ENCODE assay signal across 35 cellular contexts in the genomic region with DNA sequence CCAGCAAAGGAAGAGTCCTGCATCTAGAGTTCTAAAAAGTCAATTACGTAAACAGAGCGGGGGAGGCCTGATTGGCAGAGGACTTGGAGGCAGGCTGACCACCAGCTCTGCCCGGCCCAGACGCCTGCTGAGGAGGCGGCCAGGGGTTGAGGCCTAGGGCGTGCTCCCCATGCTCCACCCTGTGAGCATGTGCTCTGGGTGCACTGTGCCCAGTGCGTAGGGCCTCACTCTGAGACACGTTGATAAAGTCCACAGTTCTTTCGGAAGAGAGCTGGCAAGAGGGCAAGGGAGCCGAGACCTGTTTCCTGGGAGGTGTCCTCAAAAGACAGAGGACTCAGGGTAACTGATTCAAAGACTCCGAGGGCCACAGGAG. TPM values are rescaled to one million over a fixed set of nuclear protein-coding genes. Genes with fewer than 3 reads are reported as not detected.
"Had no signal": no experiment of that assay in that cellular context is flagged by ENCODE, and none has a peak within 500 bp of the region (broad histone marks: within the 10 kb centered on the region; RNA-seq: fewer than 3 reads in every experiment).

No MANE protein-coding gene starts in this region.

- H3K27ac ChIP-seq: adrenal gland, body of pancreas, brain microvascular endothelial cell, breast epithelium, cardiac muscle cell, VCaP had no signal

- H3K4me3 ChIP-seq: adrenal gland, body of pancreas, breast epithelium, cardiac muscle cell had no signal

- H3K9me3 ChIP-seq: adrenal gland, body of pancreas, breast epithelium had no signal

- H3K27me3 ChIP-seq: adrenal gland, body of pancreas, brain microvascular endothelial cell, breast epithelium had no signal

- DNase-seq: activated B cell treated with CpG ODN at 0.5 μM for 24 hours; activated CD4-positive, alpha-beta memory T cell treated with anti-CD3 and anti-CD28 coated beads for 36 hours; activated CD4-positive, alpha-beta T cell treated with anti-CD3 and anti-CD28 coated beads for 4 hours; activated CD4-positive, alpha-beta T cell treated with anti-CD3 and anti-CD28 coated beads, Interleukin-2, amount 10 ng/mL, durations not matched to agents 24 days and 14 days; activated CD4-positive, alpha-beta T cell treated with anti-CD3 and anti-CD28 coated beads, Interleukin-2, amount 50 U/mL, for 1 hour; activated CD4-positive, alpha-beta T cell treated with anti-CD3 and anti-CD28 coated beads, Interleukin-2, amount 50 U/mL, for 4 hours; activated CD4-positive, CD25-positive, alpha-beta regulatory T cell treated with anti-CD3 and anti-CD28 coated beads, Interleukin-2, amount 50 U/mL, for 72 hours; activated CD8-positive, alpha-beta memory T cell treated with anti-CD3 and anti-CD28 coated beads, Interleukin-2, amount 50 U/mL, for 4 hours; activated CD8-positive, alpha-beta T cell treated with anti-CD3 and anti-CD28 coated beads for 36 hours; activated effector memory CD4-positive, alpha-beta T cell treated with anti-CD3 and anti-CD28 coated beads, Interleukin-2, amount 50 U/mL, for 16 hours; activated gamma-delta T cell treated with Interleukin-2 at 50 U/mL for 16 hours; activated naive CD4-positive, alpha-beta T cell; activated naive CD4-positive, alpha-beta T cell treated with anti-CD3 and anti-CD28 coated beads for 36 hours; activated naive CD4-positive, alpha-beta T cell treated with anti-CD3 and anti-CD28 coated beads, Interleukin-2, amount 50 U/mL, for 16 hours; activated naive CD8-positive, alpha-beta T cell treated with anti-CD3 and anti-CD28 coated beads for 36 hours; activated T-cell treated with anti-CD3 and anti-CD28 coated beads for 4 hours; activated T-cell treated with anti-CD3 and anti-CD28 coated beads, Interleukin-2, amount 50 U/mL, for 1 hour; activated T-cell treated with anti-CD3 and anti-CD28 coated beads, Interleukin-2, amount 50 U/mL, for 4 hours; activated T-cell treated with anti-CD3 and anti-CD28 coated beads, Interleukin-2, amount 50 U/mL, for 72 hours; adrenal gland; amniotic stem cell; aorta; body of pancreas; brain microvascular endothelial cell; caudate nucleus; T-helper 1 cell; T-helper 2 cell; T-helper 9 cell had no signal

- H3K4me1 ChIP-seq: body of pancreas, breast epithelium had no signal

- H3K36me3 ChIP-seq: adrenal gland, brain microvascular endothelial cell, breast epithelium, cardiac muscle cell had no signal

- ATAC-seq: activated CD8-positive, alpha-beta T cell treated with anti-CD3 and anti-CD28 coated beads for 36 hours; activated naive CD4-positive, alpha-beta T cell treated with anti-CD3 and anti-CD28 coated beads, Interleukin-2, amount 50 U/mL, for 72 hours; activated T-cell treated with anti-CD3 and anti-CD28 coated beads, Interleukin-2, amount 50 U/mL, for 4 hours; activated T-cell treated with anti-CD3 and anti-CD28 coated beads, Interleukin-2, amount 50 U/mL, for 72 hours; activated T-helper 17 cell treated with anti-CD3 and anti-CD28 coated beads, Interleukin-2, amount 50 U/mL, for 72 hours; body of pancreas had no signal

- FAIRE-seq: astrocyte, TTC549 had no signal

RNA-seq across cellular contexts. Expression of gene GRIK4, which starts 25.2 kb away (rescaled TPM):
- total RNA-seq: activated B cell treated with CpG ODN at 0.5 μM for 24 hours; activated CD4-positive, alpha-beta memory T cell treated with anti-CD3 and anti-CD28 coated beads for 36 hours; activated CD8-positive, alpha-beta T cell treated with anti-CD3 and anti-CD28 coated beads for 36 hours; activated naive CD4-positive, alpha-beta T cell treated with anti-CD3 and anti-CD28 coated beads for 36 hours; activated naive CD4-positive, alpha-beta T cell treated with anti-CD3 and anti-CD28 coated beads, Interleukin-2, amount 50 U/mL, for 72 hours; activated T-helper 17 cell treated with anti-CD3 and anti-CD28 coated beads, Interleukin-2, amount 50 U/mL, for 72 hours; aorta; body of pancreas had no signal
- polyA plus RNA-seq: aorta had no signal
